ENCODE assay signal across 8 cellular contexts in genomic region chr11:67640021-67640757, GRCh38. TPM values are rescaled to one million over a fixed set of nuclear protein-coding genes. Genes with fewer than 3 reads are reported as not detected.
DNase-seq lines count a peak whose midpoint lies in the region; ATAC-seq and TF ChIP-seq lines count a peak whose summit lies in the region.

No MANE protein-coding gene starts in this region.

- H3K27me3 ChIP-seq in gastroesophageal sphincter, result peaks cover 55% of the 10 kb centered on the region

- no peaks in the 10 kb centered on the region for H3K9me3 ChIP-seq in gastroesophageal sphincter

- in situ Hi-C loops in GM13976 (cut with MboI; ENCODE audit: low sequenced_read_pairs, unreplicated experiment), result no loop called here

- H3K4me1 ChIP-seq in gastroesophageal sphincter, result no peaks in the 10 kb centered on the region

- H3K27ac ChIP-seq in gastroesophageal sphincter, result no peak overlapping the region

- no peak for TF ChIP-seq EP300 in gastroesophageal sphincter (IDR thresholded peaks at IDR 0.05)

- DNase-seq in AG09319 (ENCODE audit: extremely low read depth, low read depth) (peak; percentile 12), GM13976 (ENCODE audit: low spot score) (peak; percentile 83), OCI-M1 (lab: John Stamatoyannopoulos, UW) (peak; percentile 61), posterior cingulate gyrus (peak in 9 of 10 donors; percentile 52 to 95 (median 68))
- peak; percentile 41 for DNase-seq in activated gamma-delta T cell treated with anti-CD3 and anti-CD28 coated beads, Interleukin-2, amount 50 U/mL, for 16 hours (ENCODE audit: low read depth)

- peak; percentile 40 for ATAC-seq in gastroesophageal sphincter
- no peak for ATAC-seq in GM21786 (IDR thresholded peaks at IDR 0.05; ENCODE audit: unreplicated experiment)
- no peak for ATAC-seq in HG02571 (IDR thresholded peaks at IDR 0.05; ENCODE audit: unreplicated experiment)

- intact Hi-C loops in posterior cingulate gyrus (cut with DNase I), result no loop called here

- no CpG with 5 or more reads among the region's 23 CpGs for WGBS in gastroesophageal sphincter (ENCODE audit: low coverage in 1 of 2), 2 donors

- TF ChIP-seq CTCF in AG09319 (IDR thresholded peaks at IDR 0.05; ENCODE audit: low read depth, low read length) (peak; percentile 66), GM13976 (IDR thresholded peaks at IDR 0.05; ENCODE audit: borderline replicate concordance, control extremely low read depth, extremely low read depth, insufficient read depth, missing control alignments) (peak; percentile 81), gastroesophageal sphincter (IDR thresholded peaks at IDR 0.05) (peak in 3 of 4 experiments; percentile 42 to 64 (median 48))

- H3K36me3 ChIP-seq in gastroesophageal sphincter, result no peaks in the 10 kb centered on the region

- H3K4me3 ChIP-seq in gastroesophageal sphincter, result no peak overlapping the region

- TF ChIP-seq POLR2A in gastroesophageal sphincter (IDR thresholded peaks at IDR 0.05), result no peak

RNA-seq across cellular contexts. Expression of gene TBX10, which starts 0.6 kb away (rescaled TPM):
- total RNA-seq in gastroesophageal sphincter, result not detected

RNA-seq across cellular contexts. Expression of gene ACY3, which starts 10.3 kb away (rescaled TPM):
- total RNA-seq in gastroesophageal sphincter, result not detected

RNA-seq across cellular contexts. Expression of gene NUDT8, which starts 10.5 kb away (rescaled TPM):
- 10 to 100 TPM in 1 of 4 donors, 1 to 10 TPM in 3; 2.4 to 18.5 (median 4.6) TPM for total RNA-seq in gastroesophageal sphincter

RNA-seq across cellular contexts. Expression of gene NDUFV1, which starts 33.5 kb away (rescaled TPM):
- total RNA-seq in gastroesophageal sphincter, result 100 to 1,000 TPM; 154 to 249 (median 180) TPM

RNA-seq across cellular contexts. Expression of gene ALDH3B2, which starts 34.2 kb away (rescaled TPM):
- 1 to 10 TPM in 1 of 4 donors, not detected in 3; 3.4 TPM for total RNA-seq in gastroesophageal sphincter

Comparison
In these comparisons a context has a peak if more than half of its experiments do, and no peak if none do; other contexts are left out.
1. DNase-seq: peak in every context shown above with its lines; median percentile 83 in GM13976; 68 in posterior cingulate gyrus; 61 in OCI-M1; 41 in activated gamma-delta T cell treated with anti-CD3 and anti-CD28 coated beads, Interleukin-2, amount 50 U/mL, for 16 hours; 12 in AG09319.